36 cellular contexts compared by ENCODE assay signal in the genomic region with DNA sequence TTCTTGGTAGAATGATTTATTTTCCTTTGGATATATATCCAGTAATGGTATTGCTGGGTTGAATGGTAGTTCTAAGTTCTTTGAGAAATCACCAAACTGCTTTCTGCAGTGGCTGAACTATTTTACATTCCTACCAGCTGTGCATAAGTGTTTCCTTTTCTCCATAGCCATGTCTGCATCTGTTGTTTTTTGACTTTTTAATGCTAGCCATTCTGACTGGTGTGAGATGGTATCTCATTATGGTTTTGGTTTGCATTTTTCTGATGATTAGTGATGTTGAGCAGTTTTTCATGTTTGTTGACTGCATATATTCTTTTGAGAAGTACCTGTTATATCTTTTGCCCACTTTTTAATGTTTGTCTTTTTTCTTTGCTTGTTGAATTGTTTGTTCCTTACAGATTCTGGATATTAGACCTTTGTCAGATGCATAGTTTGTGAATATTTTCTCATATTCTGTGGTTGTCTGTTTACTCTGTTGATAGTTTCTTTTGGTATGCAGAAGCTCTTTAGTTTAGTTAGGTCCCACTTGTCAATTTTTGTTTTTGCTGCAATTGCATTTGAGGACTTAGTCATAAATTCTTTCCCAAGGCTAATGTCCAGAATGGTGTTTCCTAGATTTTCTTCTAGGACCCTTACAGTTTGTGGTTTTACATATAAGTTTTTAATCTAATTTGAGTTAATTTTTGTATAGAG. TPM values are rescaled to one million over a fixed set of nuclear protein-coding genes. Genes with fewer than 3 reads are reported as not detected.
"Had no signal": no experiment of that assay in that cellular context is flagged by ENCODE, and none has a peak within 500 bp of the region (broad histone marks: within the 10 kb centered on the region; RNA-seq: fewer than 3 reads in every experiment).

No MANE protein-coding gene starts in this region.

- H3K9ac ChIP-seq: KMS-11 had no signal

- DNase-seq: activated CD4-positive, alpha-beta memory T cell treated with anti-CD3 and anti-CD28 coated beads, Interleukin-2, amount 10 ng/mL, durations not matched to agents 7 days and 5 days; activated CD4-positive, alpha-beta T cell treated with anti-CD3 and anti-CD28 coated beads for 1 hour; activated CD4-positive, alpha-beta T cell treated with anti-CD3 and anti-CD28 coated beads for 48 hours; activated CD4-positive, CD25-positive, alpha-beta regulatory T cell; activated CD8-positive, alpha-beta memory T cell treated with anti-CD3 and anti-CD28 coated beads for 24 hours; activated CD8-positive, alpha-beta memory T cell treated with anti-CD3 and anti-CD28 coated beads, Interleukin-2, amount 10 ng/mL, durations not matched to agents 7 days and 5 days; activated CD8-positive, alpha-beta memory T cell treated with anti-CD3 and anti-CD28 coated beads, Interleukin-2, amount 50 U/mL, for 48 hours; activated effector memory CD4-positive, alpha-beta T cell treated with Interleukin-2 at 50 U/mL for 16 hours; activated naive CD4-positive, alpha-beta T cell treated with anti-CD3 and anti-CD28 coated beads, Interleukin-2, amount 10 ng/mL, durations not matched to agents 7 days and 5 days; activated naive CD8-positive, alpha-beta T cell treated with anti-CD3 and anti-CD28 coated beads, Interleukin-2, amount 50 U/mL, for 24 hours; activated T-cell treated with anti-CD3 and anti-CD28 coated beads, Interleukin-2, amount 50 U/mL, for 48 hours; amygdala; body of pancreas; MM.1S; MV-4-11; NCI-H1092; NCI-H1436 treated with DMSO at 0.1 percent for 48 hours; NCI-H1694 treated with DMSO at 0.1 percent for 48 hours; NCI-H2029; NCI-H345; NCI-H510A; NCI-H526; NCI-H748 treated with DMSO at 0.1 percent for 48 hours; PC-9; Right ventricle myocardium superior; SW 1271; T-helper 1 cell; T-helper 2 cell; T-helper 9 cell; WERI-Rb-1 had no signal

- H3K4me3 Mint-ChIP-seq: activated CD4-positive, alpha-beta memory T cell treated with anti-CD3 and anti-CD28 coated beads, Interleukin-2, amount 10 ng/mL, durations not matched to agents 7 days and 5 days; activated CD8-positive, alpha-beta memory T cell treated with anti-CD3 and anti-CD28 coated beads, Interleukin-2, amount 10 ng/mL, durations not matched to agents 7 days and 5 days; activated naive CD4-positive, alpha-beta T cell treated with anti-CD3 and anti-CD28 coated beads, Interleukin-2, amount 10 ng/mL, durations not matched to agents 7 days and 5 days; activated naive CD8-positive, alpha-beta T cell; activated naive CD8-positive, alpha-beta T cell treated with anti-CD3 and anti-CD28 coated beads, Interleukin-2, amount 50 U/mL, for 24 hours had no signal

- H3K4me1 ChIP-seq: ascending aorta, body of pancreas, breast epithelium had no signal

- H3K4me3 ChIP-seq: ascending aorta, body of pancreas, breast epithelium, PC-9, SK-N-MC had no signal

- H3K27me3 ChIP-seq: ascending aorta, body of pancreas, breast epithelium had no signal

- H3K4me1 Mint-ChIP-seq: activated CD4-positive, alpha-beta memory T cell treated with anti-CD3 and anti-CD28 coated beads, Interleukin-2, amount 10 ng/mL, durations not matched to agents 7 days and 5 days; activated CD8-positive, alpha-beta memory T cell treated with anti-CD3 and anti-CD28 coated beads, Interleukin-2, amount 10 ng/mL, durations not matched to agents 7 days and 5 days; activated naive CD4-positive, alpha-beta T cell treated with anti-CD3 and anti-CD28 coated beads, Interleukin-2, amount 10 ng/mL, durations not matched to agents 7 days and 5 days; activated naive CD8-positive, alpha-beta T cell treated with anti-CD3 and anti-CD28 coated beads, Interleukin-2, amount 50 U/mL, for 24 hours had no signal

- H3K36me3 ChIP-seq: ascending aorta, breast epithelium, WERI-Rb-1 had no signal

- H3K36me3 Mint-ChIP-seq: activated CD8-positive, alpha-beta memory T cell treated with anti-CD3 and anti-CD28 coated beads, Interleukin-2, amount 10 ng/mL, durations not matched to agents 7 days and 5 days; activated naive CD4-positive, alpha-beta T cell treated with anti-CD3 and anti-CD28 coated beads, Interleukin-2, amount 10 ng/mL, durations not matched to agents 7 days and 5 days; activated naive CD8-positive, alpha-beta T cell had no signal

- H3K27me3 Mint-ChIP-seq: activated CD4-positive, alpha-beta memory T cell treated with anti-CD3 and anti-CD28 coated beads, Interleukin-2, amount 10 ng/mL, durations not matched to agents 7 days and 5 days; activated CD8-positive, alpha-beta memory T cell treated with anti-CD3 and anti-CD28 coated beads, Interleukin-2, amount 10 ng/mL, durations not matched to agents 7 days and 5 days; activated naive CD4-positive, alpha-beta T cell treated with anti-CD3 and anti-CD28 coated beads, Interleukin-2, amount 10 ng/mL, durations not matched to agents 7 days and 5 days had no signal

- H2AFZ ChIP-seq: PC-9 had no signal

- H3K9me3 ChIP-seq: ascending aorta, body of pancreas, breast epithelium had no signal

- ATAC-seq: activated CD8-positive, alpha-beta memory T cell treated with anti-CD3 and anti-CD28 coated beads, Interleukin-2, amount 10 ng/mL, durations not matched to agents 7 days and 5 days; activated naive CD8-positive, alpha-beta T cell treated with anti-CD3 and anti-CD28 coated beads, Interleukin-2, amount 50 U/mL, for 24 hours; body of pancreas had no signal

- H3K4me2 ChIP-seq: KMS-11, PC-9 had no signal

- H3K27ac Mint-ChIP-seq: activated CD4-positive, alpha-beta memory T cell treated with anti-CD3 and anti-CD28 coated beads, Interleukin-2, amount 10 ng/mL, durations not matched to agents 7 days and 5 days; activated CD8-positive, alpha-beta memory T cell treated with anti-CD3 and anti-CD28 coated beads, Interleukin-2, amount 10 ng/mL, durations not matched to agents 7 days and 5 days; activated naive CD4-positive, alpha-beta T cell treated with anti-CD3 and anti-CD28 coated beads, Interleukin-2, amount 10 ng/mL, durations not matched to agents 7 days and 5 days; activated naive CD8-positive, alpha-beta T cell; activated naive CD8-positive, alpha-beta T cell treated with anti-CD3 and anti-CD28 coated beads, Interleukin-2, amount 50 U/mL, for 24 hours had no signal

- H3K27ac ChIP-seq: ascending aorta, body of pancreas, breast epithelium, KMS-11, PC-9, SK-N-MC, WERI-Rb-1 had no signal

RNA-seq across cellular contexts. Expression of gene KCNE4, which starts 17.6 kb away (rescaled TPM):
- total RNA-seq: activated CD4-positive, alpha-beta memory T cell treated with anti-CD3 and anti-CD28 coated beads, Interleukin-2, amount 10 ng/mL, durations not matched to agents 7 days and 5 days; activated CD8-positive, alpha-beta memory T cell treated with anti-CD3 and anti-CD28 coated beads, Interleukin-2, amount 10 ng/mL, durations not matched to agents 7 days and 5 days; OCI-LY7 had no signal
